Comparison of ENCODE assay signal across 17 cellular contexts in the genomic region with DNA sequence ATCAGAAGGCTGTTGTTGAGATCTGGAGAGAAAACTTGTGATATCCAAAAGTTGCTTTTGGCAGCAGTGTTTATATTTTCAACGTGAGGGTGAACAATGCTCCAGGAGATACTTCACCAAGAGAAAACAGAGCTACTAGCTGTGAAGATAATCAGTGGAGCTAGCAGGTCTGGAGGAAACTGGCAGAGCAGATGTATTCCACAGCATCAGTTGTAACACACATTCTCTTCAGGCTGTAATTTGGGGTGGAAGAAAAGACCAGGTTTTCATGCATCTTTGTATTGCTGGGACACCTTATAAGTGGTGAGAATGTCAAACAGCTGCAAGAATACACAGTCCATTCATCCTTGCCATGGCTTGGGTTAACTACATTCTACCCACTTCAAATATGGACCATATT. TPM values are rescaled to one million over a fixed set of nuclear protein-coding genes. Genes with fewer than 3 reads are reported as not detected.
DNase-seq lines count a peak whose midpoint lies in the region; ATAC-seq and TF ChIP-seq lines count a peak whose summit lies in the region.
"Had no signal": no experiment of that assay in that cellular context is flagged by ENCODE, and none has a peak within 500 bp of the region (broad histone marks: within the 10 kb centered on the region; RNA-seq: fewer than 3 reads in every experiment).

No MANE protein-coding gene starts in this region.

- peaks cover 24% of the 10 kb centered on the region for H3K36me3 Mint-ChIP-seq in GM23338 (ENCODE audit: low read depth)
- peaks cover 4% of the 10 kb centered on the region for H3K36me3 Mint-ChIP-seq in T-helper 17 cell (ENCODE audit: low read depth)
- peaks cover 10% of the 10 kb centered on the region for H3K36me3 Mint-ChIP-seq in activated naive CD8-positive, alpha-beta T cell treated with anti-CD3 and anti-CD28 coated beads for 36 hours

- H3K36me3 ChIP-seq in GM23338 (ENCODE audit: insufficient read depth) (peaks cover 15% of the 10 kb centered on the region; the same call in 1 of the 2 replicates), Panc1 (ENCODE audit: control insufficient read depth, insufficient read depth, low read length) (peaks cover 11% of the 10 kb centered on the region), skeletal muscle satellite cell (ENCODE audit: insufficient read depth, low read length) (peaks cover 26% of the 10 kb centered on the region)

- CTCF ChIA-PET in Panc1 (lab: Charles Lee), result interaction anchor here (0.6 kb wide), 1 partner anchor 138 kb away, joined by 7 read pairs; no protein-coding TSS in a partner anchor

- intact Hi-C loops in Panc1 (cut with micrococcal nuclease; ENCODE audit: unreplicated experiment), result no loop called here

- H3K9me2 ChIP-seq in GM23338 (ENCODE audit: insufficient read depth), result no peaks in the 10 kb centered on the region

- 0 out of 2 replicates have a peak overlapping the region, but pooled peaks have one; percentile 18 for H3K4me2 ChIP-seq in GM23338
- H3K4me2 ChIP-seq in skeletal muscle satellite cell (ENCODE audit: low read length), result peak overlapping the region; percentile 16

- no peak overlapping the region for H2AFZ ChIP-seq in GM23338

- H3K9me3 Mint-ChIP-seq in GM23338, result no peaks in the 10 kb centered on the region
- no peaks in the 10 kb centered on the region for H3K9me3 Mint-ChIP-seq in activated naive CD8-positive, alpha-beta T cell treated with anti-CD3 and anti-CD28 coated beads for 36 hours
- H3K9me3 Mint-ChIP-seq: activated T-cell treated with anti-CD3 and anti-CD28 coated beads, Interleukin-2, amount 50 U/mL, for 24 hours; CD14-positive monocyte had no signal

- no peak overlapping the region for H3K27ac ChIP-seq in GM23338 (ENCODE audit: low read depth)
- peak overlapping the region; percentile 51; the same call in 1 of the 2 replicates for H3K27ac ChIP-seq in Panc1 (ENCODE audit: low read length)
- H3K27ac ChIP-seq in layer of hippocampus (ENCODE audit: low read depth, low read length), result peak overlapping the region; percentile 19
- H3K27ac ChIP-seq: adrenal gland, testis had no signal

- TF ChIP-seq CTCF in GM23338 (conservative IDR thresholded peaks at IDR 0.05; ENCODE audit: low read depth in 2 of 2), result no peak
- no peak for TF ChIP-seq CTCF in Panc1 (IDR thresholded peaks at IDR 0.05)

- H3K4me3 Mint-ChIP-seq in GM23338, result peak overlapping the region; percentile 29; the same call in 1 of the 3 replicates
- H3K4me3 Mint-ChIP-seq in T-helper 17 cell, result no peak overlapping the region
- H3K4me3 Mint-ChIP-seq in activated naive CD8-positive, alpha-beta T cell treated with anti-CD3 and anti-CD28 coated beads for 36 hours, result no peak overlapping the region
- H3K4me3 Mint-ChIP-seq: activated T-cell treated with anti-CD3 and anti-CD28 coated beads, Interleukin-2, amount 50 U/mL, for 24 hours; CD14-positive monocyte had no signal

- H3K27me3 Mint-ChIP-seq in GM23338 (ENCODE audit: insufficient read depth, low read depth, poor library complexity) (no peaks in the 10 kb centered on the region), T-helper 17 cell (no peaks in the 10 kb centered on the region)
- H3K27me3 Mint-ChIP-seq in activated naive CD8-positive, alpha-beta T cell treated with anti-CD3 and anti-CD28 coated beads for 36 hours, result no peaks in the 10 kb centered on the region
- H3K27me3 Mint-ChIP-seq: activated T-cell treated with anti-CD3 and anti-CD28 coated beads, Interleukin-2, amount 50 U/mL, for 24 hours had no signal

- peaks cover 52% of the 10 kb centered on the region for H3K79me2 ChIP-seq in GM23338 (replicated peaks; ENCODE audit: insufficient read depth)

- no peaks in the 10 kb centered on the region for H3K27me3 ChIP-seq in GM23338 (ENCODE audit: insufficient read depth)
- H3K27me3 ChIP-seq in Panc1 (ENCODE audit: control insufficient read depth, insufficient read depth, low read length), result no peaks in the 10 kb centered on the region
- no peaks in the 10 kb centered on the region for H3K27me3 ChIP-seq in layer of hippocampus (ENCODE audit: control insufficient read depth, insufficient read depth, low read length)
- no peaks in the 10 kb centered on the region for H3K27me3 ChIP-seq in skeletal muscle satellite cell (ENCODE audit: control insufficient read depth, insufficient read depth, low read length)
- H3K27me3 ChIP-seq: adrenal gland, testis had no signal

- H3K4me1 ChIP-seq in GM23338 (ENCODE audit: insufficient read depth) (peaks cover 53% of the 10 kb centered on the region), Panc1 (ENCODE audit: control insufficient read depth, insufficient read depth, low read length) (peaks cover 62% of the 10 kb centered on the region), skeletal muscle satellite cell (ENCODE audit: control insufficient read depth, insufficient read depth, low read length) (peaks cover 48% of the 10 kb centered on the region)

- POLR2A ChIA-PET in Panc1 (lab: Charles Lee), result no interaction called here

- no TSS peak for BruUV-seq in Panc1 (replicated peaks; lab: Mats Ljungman, UMichigan)

- peaks cover 15% of the 10 kb centered on the region; the same call in 1 of the 2 replicates for H4K20me1 ChIP-seq in GM23338 (replicated peaks; ENCODE audit: insufficient read depth)

- H3K4me1 Mint-ChIP-seq in GM23338 (peaks cover 60% of the 10 kb centered on the region), T-helper 17 cell (peaks cover 29% of the 10 kb centered on the region)
- peaks cover 23% of the 10 kb centered on the region for H3K4me1 Mint-ChIP-seq in activated naive CD8-positive, alpha-beta T cell treated with anti-CD3 and anti-CD28 coated beads for 36 hours

- H3K4me3 ChIP-seq in GM23338, result no peak overlapping the region
- H3K4me3 ChIP-seq in Panc1 (ENCODE audit: low read depth in 2 of 2, low read length in 2 of 2), result no peak overlapping the region
- H3K4me3 ChIP-seq in skeletal muscle satellite cell (ENCODE audit: low read length), result no peak overlapping the region
- H3K4me3 ChIP-seq: adrenal gland, testis had no signal

- H3K9me3 ChIP-seq in Panc1 (ENCODE audit: control insufficient read depth, insufficient read depth, low read depth, low read length) (no peaks in the 10 kb centered on the region), skeletal muscle satellite cell (replicated peaks; ENCODE audit: low read length) (no peaks in the 10 kb centered on the region), T-helper 17 cell (ENCODE audit: control insufficient read depth, low read length, poor library complexity, severe bottlenecking) (no peaks in the 10 kb centered on the region)
- H3K9me3 ChIP-seq: adrenal gland, testis had no signal

- no peak overlapping the region for H3K9ac ChIP-seq in skeletal muscle satellite cell (ENCODE audit: low read depth, low read length)

- ATAC-seq in GM23338 (no peak), Panc1 (no peak), T-helper 17 cell (no peak)

- in situ Hi-C loops in Panc1 (cut with HindIII; ENCODE audit: low pct_unique_long_range_greater_than_20kb, low sequenced_read_pairs), result no loop called here

- H3K27ac Mint-ChIP-seq in GM23338 (no peak overlapping the region; the same call in 1 of the 2 replicates), T-helper 17 cell (no peak overlapping the region)
- H3K27ac Mint-ChIP-seq in activated naive CD8-positive, alpha-beta T cell treated with anti-CD3 and anti-CD28 coated beads for 36 hours, result no peak overlapping the region
- H3K27ac Mint-ChIP-seq: activated T-cell treated with anti-CD3 and anti-CD28 coated beads, Interleukin-2, amount 50 U/mL, for 24 hours; CD14-positive monocyte had no signal

- H3F3A ChIP-seq in GM23338 (replicated peaks; ENCODE audit: low read depth), result no peaks in the 10 kb centered on the region

- DNase-seq in GM23338 (ENCODE audit: low spot score) (no peak), Panc1 (ENCODE audit: low read depth, low spot score) (no peak), NCI-H345 treated with DMSO at 0.1 percent for 48 hours (lab: John Stamatoyannopoulos, UW; ENCODE audit: unreplicated experiment) (no peak), T-helper 17 cell (no peak)
- no peak for DNase-seq in activated naive CD8-positive, alpha-beta T cell treated with anti-CD3 and anti-CD28 coated beads for 36 hours
- DNase-seq: activated naive CD4-positive, alpha-beta T cell; activated T-cell treated with anti-CD3 and anti-CD28 coated beads, Interleukin-2, amount 50 U/mL, for 24 hours; adrenal gland; kidney; NCI-H2107; NCI-H510A; stimulated activated CD4-positive, alpha-beta T cell treated with anti-CD3 and anti-CD28 coated beads, Interleukin-4, amount 100 ng/mL, for 24 hours; stimulated activated naive CD4-positive, alpha-beta T cell; testis had no signal

RNA-seq across cellular contexts. Expression of a gene that starts 22.0 kb away (rescaled TPM):
- total RNA-seq in GM23338 (2014; rRNA removed; shearing (Covaris generic)), result 60.4 and 63.3 TPM in 2 replicates
- 65.3 and 70.0 TPM in 2 replicates for polyA plus RNA-seq in GM23338 (2016; fragmentation: Nextera tagmentation; extraction: Ambion mirVana)
- total RNA-seq in Panc1 (2021; ENCODE audit: unreplicated experiment) (174 TPM), T-helper 17 cell (10 to 100 TPM; 16.5 to 21.3 TPM)
- polyA plus RNA-seq in Panc1 (2012; ENCODE audit: insufficient read length), result 148 TPM
- 29.2 and 34.5 TPM in 2 replicates for total RNA-seq in skeletal muscle satellite cell (2012; rRNA removed)
- total RNA-seq in activated naive CD8-positive, alpha-beta T cell treated with anti-CD3 and anti-CD28 coated beads for 36 hours, result 10 to 100 TPM; 67.9 to 68.6 TPM

RNA-seq across cellular contexts. Expression of a gene that starts 27.9 kb away (rescaled TPM):
- 50.6 and 63.1 TPM in 2 replicates for total RNA-seq in GM23338 (2014; rRNA removed; shearing (Covaris generic))
- 13.5 and 17.2 TPM in 2 replicates for polyA plus RNA-seq in GM23338 (2016; fragmentation: Nextera tagmentation; extraction: Ambion mirVana)
- total RNA-seq in Panc1 (2021; ENCODE audit: unreplicated experiment), result 26.1 TPM
- polyA plus RNA-seq in Panc1 (2012; ENCODE audit: insufficient read length), result 16.4 TPM
- total RNA-seq in skeletal muscle satellite cell (2012; rRNA removed), result 29.2 and 32.3 TPM in 2 replicates
- 10 to 100 TPM; 70.1 to 86.8 TPM for total RNA-seq in T-helper 17 cell
- total RNA-seq in activated naive CD8-positive, alpha-beta T cell treated with anti-CD3 and anti-CD28 coated beads for 36 hours, result 10 to 100 TPM; 29.9 to 31.8 TPM
